In the genomic region with DNA sequence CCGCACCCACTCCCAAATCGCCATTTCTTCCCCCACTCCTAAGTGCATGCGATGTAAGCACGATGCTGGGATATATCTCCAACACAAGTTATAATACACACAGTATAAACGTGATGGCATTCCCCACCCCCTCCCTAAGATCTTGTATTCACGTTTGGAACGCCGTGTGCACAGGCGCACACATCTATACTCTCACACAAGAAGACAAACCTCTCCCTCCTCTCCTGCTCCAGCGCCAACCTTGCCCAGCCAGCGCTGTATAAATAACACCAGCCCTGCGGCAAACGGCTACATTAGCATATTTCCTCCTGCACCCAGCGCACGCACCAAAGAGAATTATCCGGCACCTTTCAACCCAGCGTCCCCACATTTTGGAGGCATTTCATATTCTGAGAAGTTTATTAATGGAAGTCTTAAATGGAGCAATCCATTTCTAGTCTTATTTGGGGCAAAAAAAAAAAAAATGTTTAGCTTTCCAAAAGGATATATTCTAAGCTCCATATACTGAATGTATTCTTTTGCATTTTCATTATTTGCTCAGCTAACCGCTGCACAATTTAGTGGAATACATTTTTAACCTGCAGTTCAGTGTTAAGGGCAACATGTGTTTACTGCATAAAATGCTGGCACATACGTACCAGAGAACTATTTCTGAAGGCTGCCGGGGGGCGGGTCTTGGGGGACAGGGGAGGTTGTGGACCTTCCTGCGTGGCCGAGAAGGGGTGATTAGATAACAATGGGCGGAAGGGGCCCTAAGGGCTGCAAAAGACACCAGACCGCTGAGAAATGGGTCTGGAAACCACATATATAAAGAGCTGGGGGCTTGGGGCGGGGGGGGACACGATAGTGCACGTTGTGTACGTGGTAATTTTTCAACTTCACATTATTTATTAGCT, we compare ENCODE assay signal across 1 cellular context.
TF ChIP-seq lines count a peak whose summit lies in the region.

No MANE protein-coding gene starts in this region.

TF ChIP-seq in HepG2, 621 proteins besides CTCF, POLR2A, EP300 and RAD21 (continued from another document and continues in another):
- TF ChIP-seq, protein P1, sequence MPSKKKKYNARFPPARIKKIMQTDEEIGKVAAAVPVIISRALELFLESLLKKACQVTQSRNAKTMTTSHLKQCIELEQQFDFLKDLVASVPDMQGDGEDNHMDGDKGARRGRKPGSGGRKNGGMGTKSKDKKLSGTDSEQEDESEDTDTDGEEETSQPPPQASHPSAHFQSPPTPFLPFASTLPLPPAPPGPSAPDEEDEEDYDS (CRISPR knock-in tag; IDR thresholded peaks at IDR 0.05), result no peak
- TF ChIP-seq, protein P2, sequence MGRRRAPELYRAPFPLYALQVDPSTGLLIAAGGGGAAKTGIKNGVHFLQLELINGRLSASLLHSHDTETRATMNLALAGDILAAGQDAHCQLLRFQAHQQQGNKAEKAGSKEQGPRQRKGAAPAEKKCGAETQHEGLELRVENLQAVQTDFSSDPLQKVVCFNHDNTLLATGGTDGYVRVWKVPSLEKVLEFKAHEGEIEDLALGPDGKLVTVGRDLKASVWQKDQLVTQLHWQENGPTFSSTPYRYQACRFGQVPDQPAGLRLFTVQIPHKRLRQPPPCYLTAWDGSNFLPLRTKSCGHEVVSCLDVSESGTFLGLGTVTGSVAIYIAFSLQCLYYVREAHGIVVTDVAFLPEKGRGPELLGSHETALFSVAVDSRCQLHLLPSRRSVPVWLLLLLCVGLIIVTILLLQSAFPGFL (CRISPR knock-in tag; IDR thresholded peaks at IDR 0.05), result no peak
- TF ChIP-seq PHB2 (IDR thresholded peaks at IDR 0.05; ENCODE audit: partially characterized antibody) (no peak), HHEX (CRISPR knock-in tag; IDR thresholded peaks at IDR 0.05) (no peak), HOXA3 (CRISPR knock-in tag; IDR thresholded peaks at IDR 0.05) (no peak), RBFOX2 (IDR thresholded peaks at IDR 0.05; ENCODE audit: low read depth, low read length) (no peak), PLRG1 (conservative IDR thresholded peaks at IDR 0.05) (no peak), POLR2G (IDR thresholded peaks at IDR 0.05; ENCODE audit: low read depth, low read length) (no peak), ZNF138 (CRISPR knock-in tag; IDR thresholded peaks at IDR 0.05; ENCODE audit: low read depth) (no peak), BORCS8-MEF2B (CRISPR knock-in tag; IDR thresholded peaks at IDR 0.05) (no peak), ETV5 (CRISPR knock-in tag; IDR thresholded peaks at IDR 0.05; ENCODE audit: borderline replicate concordance) (no peak), FOXK2 (IDR thresholded peaks at IDR 0.05) (no peak), MAX (IDR thresholded peaks at IDR 0.05) (no peak; the same call in 1 of the 2 replicates), NCOA5 (CRISPR knock-in tag; IDR thresholded peaks at IDR 0.05) (no peak), ZNF737 (CRISPR knock-in tag; IDR thresholded peaks at IDR 0.05; ENCODE audit: borderline replicate concordance) (no peak), ZNF724P (CRISPR knock-in tag; IDR thresholded peaks at IDR 0.05; ENCODE audit: borderline replicate concordance) (0 out of 2 replicates have a peak, but pooled peaks have one; percentile 4), RAD51 (IDR thresholded peaks at IDR 0.05; ENCODE audit: borderline replicate concordance) (no peak), ZNF501 (CRISPR knock-in tag; IDR thresholded peaks at IDR 0.05) (0 out of 2 replicates have a peak, but pooled peaks have one; percentile 7), ZNF652 (CRISPR knock-in tag; IDR thresholded peaks at IDR 0.05; ENCODE audit: borderline replicate concordance, low read depth) (no peak), MIXL1 (CRISPR knock-in tag; IDR thresholded peaks at IDR 0.05) (no peak), SIX4 (CRISPR knock-in tag; IDR thresholded peaks at IDR 0.05) (no peak), ZNF768 (CRISPR knock-in tag; IDR thresholded peaks at IDR 0.05) (no peak), ATF4 (CRISPR knock-in tag; IDR thresholded peaks at IDR 0.05) (no peak), STAT5B (CRISPR knock-in tag; IDR thresholded peaks at IDR 0.05) (no peak), REST (IDR thresholded peaks at IDR 0.05; ENCODE audit: borderline replicate concordance in 1 of 2, low read depth in 1 of 2, low read length in 2 of 2) (no peak), NFKBIZ (CRISPR knock-in tag; IDR thresholded peaks at IDR 0.05) (no peak), IKZF5 (CRISPR knock-in tag; IDR thresholded peaks at IDR 0.05) (no peak), KLF6 (CRISPR knock-in tag; IDR thresholded peaks at IDR 0.05) (peak; percentile 15; the same call in 1 of the 2 replicates)
- TF ChIP-seq, protein P3, sequence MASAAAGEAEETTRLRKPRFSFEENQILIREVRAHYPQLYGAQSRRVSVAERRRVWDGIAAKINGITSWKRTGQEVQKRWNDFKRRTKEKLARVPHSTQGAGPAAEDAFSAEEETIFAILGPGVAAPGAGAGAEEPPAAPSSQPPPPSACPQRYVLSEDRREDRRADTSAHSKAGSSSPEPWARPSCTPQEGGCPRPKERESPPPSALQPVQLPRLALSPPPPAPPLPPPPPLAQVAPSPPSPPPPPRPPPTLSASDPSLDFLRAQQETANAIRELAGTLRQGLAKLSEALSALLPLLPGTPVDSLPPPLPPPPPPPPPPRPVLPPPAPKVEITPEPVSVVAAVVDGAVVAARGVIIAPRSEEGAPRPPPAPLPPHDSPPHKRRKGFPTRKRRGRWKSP (CRISPR knock-in tag; IDR thresholded peaks at IDR 0.05), result peak; percentile 63; the same call in 1 of the 2 replicates
- TF ChIP-seq, protein P4, sequence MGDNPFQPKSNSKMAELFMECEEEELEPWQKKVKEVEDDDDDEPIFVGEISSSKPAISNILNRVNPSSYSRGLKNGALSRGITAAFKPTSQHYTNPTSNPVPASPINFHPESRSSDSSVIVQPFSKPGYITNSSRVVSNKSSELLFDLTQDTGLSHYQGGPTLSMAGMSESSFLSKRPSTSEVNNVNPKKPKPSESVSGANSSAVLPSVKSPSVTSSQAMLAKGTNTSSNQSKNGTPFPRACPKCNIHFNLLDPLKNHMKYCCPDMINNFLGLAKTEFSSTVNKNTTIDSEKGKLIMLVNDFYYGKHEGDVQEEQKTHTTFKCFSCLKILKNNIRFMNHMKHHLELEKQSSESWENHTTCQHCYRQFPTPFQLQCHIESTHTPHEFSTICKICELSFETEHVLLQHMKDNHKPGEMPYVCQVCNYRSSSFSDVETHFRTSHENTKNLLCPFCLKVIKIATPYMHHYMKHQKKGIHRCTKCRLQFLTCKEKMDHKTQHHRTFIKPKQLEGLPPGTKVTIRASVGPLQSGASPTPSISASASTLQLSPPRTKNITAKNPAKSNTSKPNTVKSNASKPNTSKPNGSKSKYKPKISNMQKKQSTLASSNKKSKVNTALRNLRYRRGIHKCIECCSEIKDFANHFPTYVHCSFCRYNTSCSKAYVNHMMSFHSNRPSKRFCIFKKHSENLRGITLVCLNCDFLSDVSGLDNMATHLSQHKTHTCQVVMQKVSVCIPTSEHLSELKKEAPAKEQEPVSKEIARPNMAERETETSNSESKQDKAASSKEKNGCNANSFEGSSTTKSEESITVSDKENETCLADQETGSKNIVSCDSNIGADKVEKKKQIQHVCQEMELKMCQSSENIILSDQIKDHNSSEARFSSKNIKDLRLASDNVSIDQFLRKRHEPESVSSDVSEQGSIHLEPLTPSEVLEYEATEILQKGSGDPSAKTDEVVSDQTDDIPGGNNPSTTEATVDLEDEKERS (CRISPR knock-in tag; IDR thresholded peaks at IDR 0.05), result no peak
- TF ChIP-seq, protein P5, sequence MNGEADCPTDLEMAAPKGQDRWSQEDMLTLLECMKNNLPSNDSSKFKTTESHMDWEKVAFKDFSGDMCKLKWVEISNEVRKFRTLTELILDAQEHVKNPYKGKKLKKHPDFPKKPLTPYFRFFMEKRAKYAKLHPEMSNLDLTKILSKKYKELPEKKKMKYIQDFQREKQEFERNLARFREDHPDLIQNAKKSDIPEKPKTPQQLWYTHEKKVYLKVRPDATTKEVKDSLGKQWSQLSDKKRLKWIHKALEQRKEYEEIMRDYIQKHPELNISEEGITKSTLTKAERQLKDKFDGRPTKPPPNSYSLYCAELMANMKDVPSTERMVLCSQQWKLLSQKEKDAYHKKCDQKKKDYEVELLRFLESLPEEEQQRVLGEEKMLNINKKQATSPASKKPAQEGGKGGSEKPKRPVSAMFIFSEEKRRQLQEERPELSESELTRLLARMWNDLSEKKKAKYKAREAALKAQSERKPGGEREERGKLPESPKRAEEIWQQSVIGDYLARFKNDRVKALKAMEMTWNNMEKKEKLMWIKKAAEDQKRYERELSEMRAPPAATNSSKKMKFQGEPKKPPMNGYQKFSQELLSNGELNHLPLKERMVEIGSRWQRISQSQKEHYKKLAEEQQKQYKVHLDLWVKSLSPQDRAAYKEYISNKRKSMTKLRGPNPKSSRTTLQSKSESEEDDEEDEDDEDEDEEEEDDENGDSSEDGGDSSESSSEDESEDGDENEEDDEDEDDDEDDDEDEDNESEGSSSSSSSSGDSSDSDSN (CRISPR knock-in tag; IDR thresholded peaks at IDR 0.05), result no peak
- TF ChIP-seq, protein P6, sequence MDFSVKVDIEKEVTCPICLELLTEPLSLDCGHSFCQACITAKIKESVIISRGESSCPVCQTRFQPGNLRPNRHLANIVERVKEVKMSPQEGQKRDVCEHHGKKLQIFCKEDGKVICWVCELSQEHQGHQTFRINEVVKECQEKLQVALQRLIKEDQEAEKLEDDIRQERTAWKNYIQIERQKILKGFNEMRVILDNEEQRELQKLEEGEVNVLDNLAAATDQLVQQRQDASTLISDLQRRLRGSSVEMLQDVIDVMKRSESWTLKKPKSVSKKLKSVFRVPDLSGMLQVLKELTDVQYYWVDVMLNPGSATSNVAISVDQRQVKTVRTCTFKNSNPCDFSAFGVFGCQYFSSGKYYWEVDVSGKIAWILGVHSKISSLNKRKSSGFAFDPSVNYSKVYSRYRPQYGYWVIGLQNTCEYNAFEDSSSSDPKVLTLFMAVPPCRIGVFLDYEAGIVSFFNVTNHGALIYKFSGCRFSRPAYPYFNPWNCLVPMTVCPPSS (IDR thresholded peaks at IDR 0.05), result no peak
- TF ChIP-seq, protein P7, sequence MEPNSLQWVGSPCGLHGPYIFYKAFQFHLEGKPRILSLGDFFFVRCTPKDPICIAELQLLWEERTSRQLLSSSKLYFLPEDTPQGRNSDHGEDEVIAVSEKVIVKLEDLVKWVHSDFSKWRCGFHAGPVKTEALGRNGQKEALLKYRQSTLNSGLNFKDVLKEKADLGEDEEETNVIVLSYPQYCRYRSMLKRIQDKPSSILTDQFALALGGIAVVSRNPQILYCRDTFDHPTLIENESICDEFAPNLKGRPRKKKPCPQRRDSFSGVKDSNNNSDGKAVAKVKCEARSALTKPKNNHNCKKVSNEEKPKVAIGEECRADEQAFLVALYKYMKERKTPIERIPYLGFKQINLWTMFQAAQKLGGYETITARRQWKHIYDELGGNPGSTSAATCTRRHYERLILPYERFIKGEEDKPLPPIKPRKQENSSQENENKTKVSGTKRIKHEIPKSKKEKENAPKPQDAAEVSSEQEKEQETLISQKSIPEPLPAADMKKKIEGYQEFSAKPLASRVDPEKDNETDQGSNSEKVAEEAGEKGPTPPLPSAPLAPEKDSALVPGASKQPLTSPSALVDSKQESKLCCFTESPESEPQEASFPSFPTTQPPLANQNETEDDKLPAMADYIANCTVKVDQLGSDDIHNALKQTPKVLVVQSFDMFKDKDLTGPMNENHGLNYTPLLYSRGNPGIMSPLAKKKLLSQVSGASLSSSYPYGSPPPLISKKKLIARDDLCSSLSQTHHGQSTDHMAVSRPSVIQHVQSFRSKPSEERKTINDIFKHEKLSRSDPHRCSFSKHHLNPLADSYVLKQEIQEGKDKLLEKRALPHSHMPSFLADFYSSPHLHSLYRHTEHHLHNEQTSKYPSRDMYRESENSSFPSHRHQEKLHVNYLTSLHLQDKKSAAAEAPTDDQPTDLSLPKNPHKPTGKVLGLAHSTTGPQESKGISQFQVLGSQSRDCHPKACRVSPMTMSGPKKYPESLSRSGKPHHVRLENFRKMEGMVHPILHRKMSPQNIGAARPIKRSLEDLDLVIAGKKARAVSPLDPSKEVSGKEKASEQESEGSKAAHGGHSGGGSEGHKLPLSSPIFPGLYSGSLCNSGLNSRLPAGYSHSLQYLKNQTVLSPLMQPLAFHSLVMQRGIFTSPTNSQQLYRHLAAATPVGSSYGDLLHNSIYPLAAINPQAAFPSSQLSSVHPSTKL (CRISPR knock-in tag; IDR thresholded peaks at IDR 0.05), result peak; percentile 30; the same call in 1 of the 2 replicates
